In the genomic region with DNA sequence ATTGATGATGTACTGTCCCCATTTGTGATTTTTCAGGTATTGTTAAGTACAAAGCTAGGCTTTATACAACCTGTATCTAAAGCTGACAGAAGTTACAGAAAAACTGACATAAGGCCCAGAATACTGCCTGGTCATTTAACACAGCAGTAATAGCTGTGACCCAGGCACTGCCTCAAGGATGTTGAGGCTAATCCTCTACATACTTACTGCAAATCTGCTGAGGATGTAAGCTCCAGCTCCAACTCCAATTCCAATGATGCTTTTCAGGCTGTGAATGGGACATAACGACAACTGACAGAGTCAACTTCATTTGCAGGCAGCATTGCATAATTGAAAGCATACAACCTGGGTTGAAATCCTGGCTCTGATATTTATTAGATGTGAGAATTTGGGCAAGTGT, we compare ENCODE assay signal across 30 cellular contexts. TPM values are rescaled to one million over a fixed set of nuclear protein-coding genes. Genes with fewer than 3 reads are reported as not detected.
DNase-seq lines count a peak whose midpoint lies in the region; ATAC-seq, FAIRE-seq and TF ChIP-seq lines count a peak whose summit lies in the region.
"Had no signal": no experiment of that assay in that cellular context is flagged by ENCODE, and none has a peak within 500 bp of the region (broad histone marks: within the 10 kb centered on the region; RNA-seq: fewer than 3 reads in every experiment).

No MANE protein-coding gene starts in this region.

- intact Hi-C loops in naive thymus-derived CD4-positive, alpha-beta T cell (cut with micrococcal nuclease), result no loop called here
- intact Hi-C loops in activated T-helper 1 cell treated with anti-CD3 and anti-CD28 coated beads, Interleukin-12 subunit alpha, Interleukin-12 subunit beta, Interleukin-2, Interleukin-4 antibody, amounts not matched to agents 30 ng/mL and 10 ng/mL and 1 ng/mL, durations not matched to agents 14 hours and 24 hours and 36 hours (cut with micrococcal nuclease), result no loop called here
- intact Hi-C loops in left ventricle myocardium superior (cut with micrococcal nuclease), result no loop called here

- POLR2A ChIA-PET in H1 (lab: Charles Lee; ENCODE audit: partially characterized antibody), result no interaction called here
- POLR2A ChIA-PET in naive thymus-derived CD4-positive, alpha-beta T cell (lab: Charles Lee), result no interaction called here

- H3K56ac ChIP-seq in H1 (replicated peaks; ENCODE audit: insufficient read length, low read depth, low read length), result no peak overlapping the region

- H2BK5ac ChIP-seq in H1 (ENCODE audit: low read depth, low read length), result no peak overlapping the region

- no peaks in the 10 kb centered on the region for H3K9me3 Mint-ChIP-seq in naive thymus-derived CD4-positive, alpha-beta T cell
- no peaks in the 10 kb centered on the region for H3K9me3 Mint-ChIP-seq in activated T-helper 1 cell treated with anti-CD3 and anti-CD28 coated beads, Interleukin-12 subunit alpha, Interleukin-12 subunit beta, Interleukin-2, Interleukin-4 antibody, amounts not matched to agents 30 ng/mL and 10 ng/mL and 1 ng/mL, durations not matched to agents 14 hours and 24 hours and 36 hours
- H3K9me3 Mint-ChIP-seq: CD4-positive, alpha-beta T cell; CD8-positive, alpha-beta T cell had no signal

- no peaks in the 10 kb centered on the region for H3K23me2 ChIP-seq in H1 (ENCODE audit: low read depth, low read length)

- no peak for ATAC-seq in naive thymus-derived CD4-positive, alpha-beta T cell
- no peak for ATAC-seq in left ventricle myocardium superior
- ATAC-seq: A549; CD8-positive, alpha-beta T cell; GM12878 had no signal

- no peak overlapping the region for H3K4me3 Mint-ChIP-seq in naive thymus-derived CD4-positive, alpha-beta T cell
- H3K4me3 Mint-ChIP-seq in activated T-helper 1 cell treated with anti-CD3 and anti-CD28 coated beads, Interleukin-12 subunit alpha, Interleukin-12 subunit beta, Interleukin-2, Interleukin-4 antibody, amounts not matched to agents 30 ng/mL and 10 ng/mL and 1 ng/mL, durations not matched to agents 14 hours and 24 hours and 36 hours, result no peak overlapping the region
- H3K4me3 Mint-ChIP-seq: B cell; CD4-positive, alpha-beta T cell; CD8-positive, alpha-beta T cell had no signal

- H3K79me1 ChIP-seq in H1 (ENCODE audit: low read depth, low read length), result no peaks in the 10 kb centered on the region

- H2AK5ac ChIP-seq in H1 (ENCODE audit: low read depth, low read length), result no peak overlapping the region

- no peak overlapping the region for H2BK15ac ChIP-seq in H1 (ENCODE audit: low read length)

- no peak overlapping the region for H3K4me3 ChIP-seq in NT2/D1 (ENCODE audit: insufficient read length, low read depth)
- H3K4me3 ChIP-seq in H1 (ENCODE audit: extremely low read depth in 1 of 4, insufficient read depth in 2 of 4, low read depth in 3 of 4, low read length in 4 of 4), result no peak overlapping the region
- H3K4me3 ChIP-seq in naive thymus-derived CD4-positive, alpha-beta T cell (ENCODE audit: low read length), result no peak overlapping the region
- H3K4me3 ChIP-seq: A549; BLaER1 treated with 17β-estradiol and CSF1 and Interleukin-3, amounts not matched to agents 10 nM and 100 nM; GM12878 had no signal

- H3K4me2 ChIP-seq in H1 (ENCODE audit: insufficient read depth in 1 of 2, low read depth in 2 of 2, low read length in 2 of 2), result no peak overlapping the region
- H3K4me2 ChIP-seq: A549; BLaER1 treated with 17β-estradiol and CSF1 and Interleukin-3, amounts not matched to agents 10 nM and 100 nM had no signal

- H3K27me3 Mint-ChIP-seq in naive thymus-derived CD4-positive, alpha-beta T cell, result no peaks in the 10 kb centered on the region
- no peaks in the 10 kb centered on the region for H3K27me3 Mint-ChIP-seq in activated T-helper 1 cell treated with anti-CD3 and anti-CD28 coated beads, Interleukin-12 subunit alpha, Interleukin-12 subunit beta, Interleukin-2, Interleukin-4 antibody, amounts not matched to agents 30 ng/mL and 10 ng/mL and 1 ng/mL, durations not matched to agents 14 hours and 24 hours and 36 hours (ENCODE audit: insufficient read depth)
- H3K27me3 Mint-ChIP-seq: B cell; CD4-positive, alpha-beta T cell had no signal

- no peak overlapping the region for H3K27ac Mint-ChIP-seq in naive thymus-derived CD4-positive, alpha-beta T cell
- H3K27ac Mint-ChIP-seq in activated T-helper 1 cell treated with anti-CD3 and anti-CD28 coated beads, Interleukin-12 subunit alpha, Interleukin-12 subunit beta, Interleukin-2, Interleukin-4 antibody, amounts not matched to agents 30 ng/mL and 10 ng/mL and 1 ng/mL, durations not matched to agents 14 hours and 24 hours and 36 hours, result no peak overlapping the region
- H3K27ac Mint-ChIP-seq: B cell; CD4-positive, alpha-beta T cell; CD8-positive, alpha-beta T cell had no signal

- 90% methylated on average over 1 of the region's 1 CpG; no CpG with 5 or more reads in 1 of the 2 experiments for WGBS in H1 (ENCODE audit: extremely low coverage in 1 of 2, insufficient coverage in 1 of 2, insufficient read length in 1 of 2, insufficient replicate concordance in 2 of 2, low coverage in 1 of 2, low lambda C conversion rate in 2 of 2, missing lambda C conversion rate in 1 of 2), 2 experiments

- H3K36me3 ChIP-seq in NT2/D1 (ENCODE audit: insufficient read depth, insufficient read length, low read length), result peaks cover 9% of the 10 kb centered on the region
- H3K36me3 ChIP-seq in H1 (ENCODE audit: control insufficient read depth in 2 of 4, insufficient read depth in 4 of 4, low read length in 3 of 4), result peaks cover 0 to 5% (median 0%) of the 10 kb centered on the region in 4 experiments; a peak in 1 of 8 replicates
- peaks cover 0 to 22% (median 0%) of the 10 kb centered on the region in 3 experiments for H3K36me3 ChIP-seq in naive thymus-derived CD4-positive, alpha-beta T cell (ENCODE audit: control insufficient read depth in 2 of 3, insufficient read depth in 3 of 3, low read length in 3 of 3)

- H3K14ac ChIP-seq in H1 (ENCODE audit: insufficient read length), result no peak overlapping the region

- H3K23ac ChIP-seq in H1 (ENCODE audit: insufficient read length), result no peak overlapping the region

- TF ChIP-seq POLR2A in H1 (IDR thresholded peaks at IDR 0.05; ENCODE audit: control extremely low read depth in 1 of 2, low read depth in 2 of 2, low read length in 2 of 2), result no peak

- H4K5ac ChIP-seq in H1 (ENCODE audit: insufficient read length, low read depth, low read length), result no peak overlapping the region

- no peak overlapping the region for H4K91ac ChIP-seq in H1 (replicated peaks; ENCODE audit: insufficient read length, low read length)

- no peak overlapping the region for H3K18ac ChIP-seq in H1 (ENCODE audit: extremely low read depth, low read length)

- no peak for TF ChIP-seq EP300 in H1 (IDR thresholded peaks at IDR 0.05; ENCODE audit: borderline replicate concordance in 1 of 2, low read depth in 2 of 2, low read length in 2 of 2)

- no peaks in the 10 kb centered on the region for H3K79me2 ChIP-seq in H1 (ENCODE audit: control insufficient read depth in 1 of 2, insufficient read depth in 2 of 2, low read length in 2 of 2)

- H4K8ac ChIP-seq in H1 (ENCODE audit: extremely low read depth, insufficient read depth, low read length), result no peak overlapping the region

- H4K20me1 ChIP-seq in H1 (replicated peaks in 1 of 2; ENCODE audit: control insufficient read depth in 1 of 2, insufficient read depth in 2 of 2, low read length in 2 of 2), result no peaks in the 10 kb centered on the region
- H4K20me1 ChIP-seq: BLaER1 treated with 17β-estradiol and CSF1 and Interleukin-3, amounts not matched to agents 10 nM and 100 nM had no signal

- H3K27me3 ChIP-seq in NT2/D1 (ENCODE audit: insufficient read depth, insufficient read length) (no peaks in the 10 kb centered on the region), H1 (replicated peaks in 1 of 4; ENCODE audit: control insufficient read depth in 3 of 4, extremely low read depth in 1 of 4, insufficient read depth in 3 of 4, low read length in 3 of 4) (no peaks in the 10 kb centered on the region)
- no peaks in the 10 kb centered on the region for H3K27me3 ChIP-seq in naive thymus-derived CD4-positive, alpha-beta T cell (ENCODE audit: control insufficient read depth in 2 of 2, insufficient read depth in 2 of 2, low read length in 2 of 2)
- H3K27me3 ChIP-seq: BLaER1 treated with 17β-estradiol and CSF1 and Interleukin-3, amounts not matched to agents 10 nM and 100 nM had no signal

- H3K36me3 Mint-ChIP-seq in naive thymus-derived CD4-positive, alpha-beta T cell, result peaks cover 1 to 57% (median 26%) of the 10 kb centered on the region in 5 donors
- peaks cover 10% of the 10 kb centered on the region for H3K36me3 Mint-ChIP-seq in activated T-helper 1 cell treated with anti-CD3 and anti-CD28 coated beads, Interleukin-12 subunit alpha, Interleukin-12 subunit beta, Interleukin-2, Interleukin-4 antibody, amounts not matched to agents 30 ng/mL and 10 ng/mL and 1 ng/mL, durations not matched to agents 14 hours and 24 hours and 36 hours (ENCODE audit: low read depth)

- no peak for TF ChIP-seq RAD21 in H1 (IDR thresholded peaks at IDR 0.05 in 1 of 2, conservative IDR thresholded peaks at IDR 0.05 in 1 of 2; ENCODE audit: low read depth in 2 of 2, low read length in 2 of 2)

- FAIRE-seq in H1 (lab: Jason Lieb, UNC), result peak; percentile 45
- FAIRE-seq: A549, GM12878, GM12892, GM18507 had no signal

- DNase-seq in NCI-H82 (lab: John Stamatoyannopoulos, UW) (peak; percentile 34), NCI-H82 treated with DMSO at 0.1 percent for 48 hours (lab: John Stamatoyannopoulos, UW; ENCODE audit: unreplicated experiment) (no peak), NT2/D1 (ENCODE audit: low read depth, low spot score) (no peak), H1 (ENCODE audit: low read depth in 1 of 2, low spot score in 2 of 2) (no peak), left ventricle myocardium superior (no peak)
- no peak for DNase-seq in naive thymus-derived CD4-positive, alpha-beta T cell
- no peak for DNase-seq in activated T-helper 1 cell treated with anti-CD3 and anti-CD28 coated beads, Interleukin-12 subunit alpha, Interleukin-12 subunit beta, Interleukin-2, Interleukin-4 antibody, amounts not matched to agents 30 ng/mL and 10 ng/mL and 1 ng/mL, durations not matched to agents 14 hours and 24 hours and 36 hours (ENCODE audit: low spot score)
- DNase-seq: AML-193; Caco-2; Calu3; CD4-positive, alpha-beta T cell; CD8-positive, alpha-beta T cell; DMS 273 treated with DMSO at 0.1 percent for 48 hours; DMS153; DMS53; DMS79; DND-41; EL; GDM1 had no signal

- H3K4me1 ChIP-seq in NT2/D1 (ENCODE audit: insufficient read depth, insufficient read length), result no peaks in the 10 kb centered on the region
- peaks cover 0 to 5% (median 1%) of the 10 kb centered on the region in 4 experiments; a peak in 2 of 7 replicates for H3K4me1 ChIP-seq in H1 (replicated peaks in 1 of 4; ENCODE audit: control insufficient read depth in 3 of 4, insufficient read depth in 4 of 4, low read length in 3 of 4)
- H3K4me1 ChIP-seq in naive thymus-derived CD4-positive, alpha-beta T cell (ENCODE audit: control insufficient read depth in 2 of 2, insufficient read depth in 2 of 2, low read length in 2 of 2), result no peaks in the 10 kb centered on the region
- H3K4me1 ChIP-seq: A549, Caco-2 had no signal

- H3K27ac ChIP-seq in H1 (ENCODE audit: low read depth, low read length), result no peak overlapping the region
- no peak overlapping the region for H3K27ac ChIP-seq in naive thymus-derived CD4-positive, alpha-beta T cell (ENCODE audit: low read depth, low read length)
- H3K27ac ChIP-seq: 22Rv1; A549; BLaER1 treated with 17β-estradiol and CSF1 and Interleukin-3, amounts not matched to agents 10 nM and 100 nM; C4-2B had no signal

- no peak for TF ChIP-seq CTCF in H1 (IDR thresholded peaks at IDR 0.05; ENCODE audit: control extremely low read depth in 1 of 3, insufficient read depth in 1 of 3, low read depth in 1 of 3, low read length in 3 of 3)

- H2BK120ac ChIP-seq in H1 (replicated peaks; ENCODE audit: low read depth, low read length), result no peak overlapping the region

- H3K9me3 ChIP-seq in NT2/D1 (ENCODE audit: insufficient read depth, low read length), result peaks cover 3% of the 10 kb centered on the region; the same call in 1 of the 2 replicates
- H3K9me3 ChIP-seq in H1 (ENCODE audit: insufficient read depth in 2 of 2, low read depth in 1 of 2, low read length in 1 of 2), result no peaks in the 10 kb centered on the region
- H3K9me3 ChIP-seq in naive thymus-derived CD4-positive, alpha-beta T cell (ENCODE audit: control insufficient read depth in 2 of 3, low read length in 3 of 3), result no peaks in the 10 kb centered on the region
- H3K9me3 ChIP-seq: A549, Caco-2 had no signal

- CTCF ChIA-PET in H1 (lab: Charles Lee; ENCODE audit: partially characterized antibody), result interaction anchor here (1.4 kb wide), 1 partner anchor 16 kb away, joined by 3 read pairs; no protein-coding TSS in a partner anchor
- CTCF ChIA-PET in naive thymus-derived CD4-positive, alpha-beta T cell (lab: Charles Lee), result no interaction called here

- H2BK20ac ChIP-seq in H1 (ENCODE audit: low read length), result no peak overlapping the region

- H3K9ac ChIP-seq in NT2/D1 (ENCODE audit: insufficient read length, low read depth) (peak overlapping the region; percentile 11), H1 (replicated peaks in 1 of 4; ENCODE audit: extremely low read depth in 1 of 4, low read depth in 3 of 4, low read length in 3 of 4) (no peak overlapping the region)
- H3K9ac ChIP-seq: BLaER1 treated with 17β-estradiol and CSF1 and Interleukin-3, amounts not matched to agents 10 nM and 100 nM had no signal

- H3K4me1 Mint-ChIP-seq in naive thymus-derived CD4-positive, alpha-beta T cell, result peaks cover 0 to 5% (median 0%) of the 10 kb centered on the region in 7 donors
- no peaks in the 10 kb centered on the region for H3K4me1 Mint-ChIP-seq in activated T-helper 1 cell treated with anti-CD3 and anti-CD28 coated beads, Interleukin-12 subunit alpha, Interleukin-12 subunit beta, Interleukin-2, Interleukin-4 antibody, amounts not matched to agents 30 ng/mL and 10 ng/mL and 1 ng/mL, durations not matched to agents 14 hours and 24 hours and 36 hours (ENCODE audit: low read depth)
- H3K4me1 Mint-ChIP-seq: B cell had no signal

- H2AFZ ChIP-seq in H1 (ENCODE audit: low read length), result no peak overlapping the region

- no peak overlapping the region for H2BK12ac ChIP-seq in H1 (ENCODE audit: low read depth, low read length)

- H3K4ac ChIP-seq in H1 (replicated peaks; ENCODE audit: insufficient read length, low read depth, low read length), result no peak overlapping the region

RNA-seq across cellular contexts. Expression of gene SLA2, which starts 36.3 kb away (rescaled TPM):
- 0.19 TPM in 1 of 2 replicates, not detected in the other for total RNA-seq in H1 (2021; fragmentation: NEBNext Ultra II Directional; extraction: Animal tissue kit (Norgen Biotek cat#: 25700))
- polyA plus RNA-seq in H1 (2011; rRNA removed), result 0.17 and 0.18 TPM in 2 replicates
- 0.25 TPM for polyA plus RNA-seq in H1 (2011; cell fraction: cytosol; rRNA removed)
- 0.37 TPM for polyA plus RNA-seq in H1 (2011; cell fraction: nucleus; rRNA removed)
- polyA plus RNA-seq in H1 (2012, experiment 1 of 2), result 0.13 to 0.21 TPM (median 0.17 TPM) in 4 replicates
- 0.10 TPM for polyA plus RNA-seq in H1 (2012, experiment 2 of 2)
- polyA plus RNA-seq in H1 (2013, experiment 1 of 2), result 0.08 TPM
- 0.02 TPM for polyA plus RNA-seq in H1 (2013, experiment 2 of 2)
- polyA minus RNA-seq in H1 (2011; rRNA and poly(A)+ RNA removed), result 0.17 and 0.19 TPM in 2 replicates
- not detected for polyA minus RNA-seq in H1 (2011; cell fraction: cytosol; rRNA and poly(A)+ RNA removed)
- polyA minus RNA-seq in H1 (2011; cell fraction: nucleus; rRNA and poly(A)+ RNA removed), result not detected
- total RNA-seq in naive thymus-derived CD4-positive, alpha-beta T cell, result 10 to 100 TPM; 28.3 to 80.7 (median 29.7) TPM
- 10 to 100 TPM; 11.0 to 13.7 TPM for polyA plus RNA-seq in naive thymus-derived CD4-positive, alpha-beta T cell
- 62.0 and 64.0 TPM in 2 replicates for total RNA-seq in activated T-helper 1 cell treated with anti-CD3 and anti-CD28 coated beads, Interleukin-12 subunit alpha, Interleukin-12 subunit beta, Interleukin-2, Interleukin-4 antibody, amounts not matched to agents 30 ng/mL and 10 ng/mL and 1 ng/mL, durations not matched to agents 14 hours and 24 hours and 36 hours
- total RNA-seq in left ventricle myocardium superior, result 0.47 TPM
- total RNA-seq: A172, Calu3, Daoy had no signal
- polyA plus RNA-seq: BJ had no signal

Comparison
In these comparisons a context has a peak if more than half of its experiments do, and no peak if none do; other contexts are left out.
1. RNA of gene SLA2, which starts 36.3 kb away (total RNA-seq): 62.0 to 64.0 TPM in activated T-helper 1 cell treated with anti-CD3 and anti-CD28 coated beads, Interleukin-12 subunit alpha, Interleukin-12 subunit beta, Interleukin-2, Interleukin-4 antibody, amounts not matched to agents 30 ng/mL and 10 ng/mL and 1 ng/mL, durations not matched to agents 14 hours and 24 hours and 36 hours and 28.3 to 80.7 TPM in naive thymus-derived CD4-positive, alpha-beta T cell; 0.47 TPM in left ventricle myocardium superior (single experiment) and 0.19 TPM in H1; every median in the first group is over 10 times any median in the second.